Comparison of ENCODE assay signal across 10 cellular contexts in genomic region chr1:202501281-202501680, GRCh38.
DNase-seq lines count a peak whose midpoint lies in the region; ATAC-seq and TF ChIP-seq lines count a peak whose summit lies in the region.
"Had no signal": no experiment of that assay in that cellular context is flagged by ENCODE, and none has a peak within 500 bp of the region (broad histone marks: within the 10 kb centered on the region; RNA-seq: fewer than 3 reads in every experiment).

No MANE protein-coding gene starts in this region.

- H2BK5ac ChIP-seq in IMR-90 (ENCODE audit: low read depth, low read length, poor library complexity, severe bottlenecking): no peak overlapping the region

- H3K18ac ChIP-seq in IMR-90 (ENCODE audit: low read depth, low read length): no peak overlapping the region

- H2AFZ ChIP-seq in IMR-90 (replicated peaks; ENCODE audit: low read length, poor library complexity): no peak overlapping the region

- no peaks in the 10 kb centered on the region for H4K20me1 ChIP-seq in IMR-90 (ENCODE audit: insufficient read depth, low read length)

- no peak overlapping the region for H3K4ac ChIP-seq in IMR-90 (ENCODE audit: low read depth, low read length)

- no peaks in the 10 kb centered on the region for H3K27me3 ChIP-seq in IMR-90 (ENCODE audit: control insufficient read depth, insufficient read depth, low read length)
- H3K27me3 ChIP-seq in adrenal gland: no peaks in the 10 kb centered on the region
- H3K27me3 ChIP-seq in kidney epithelial cell (ENCODE audit: control insufficient read depth, insufficient read depth, low read length): no peaks in the 10 kb centered on the region
- no peaks in the 10 kb centered on the region for H3K27me3 ChIP-seq in CD8-positive, alpha-beta T cell (ENCODE audit: insufficient read depth, low read length)
- H3K27me3 ChIP-seq: SJSA1 had no signal

- H3K36me3 ChIP-seq in IMR-90 (ENCODE audit: control insufficient read depth, insufficient read depth, low read length) (0 out of 2 replicates have a peak, but pooled peaks cover 1% of the 10 kb centered on the region), adrenal gland (replicated peaks in 1 of 2) (no peaks in the 10 kb centered on the region), kidney epithelial cell (ENCODE audit: control insufficient read depth, insufficient read depth, low read length) (no peaks in the 10 kb centered on the region)
- no peaks in the 10 kb centered on the region for H3K36me3 ChIP-seq in CD8-positive, alpha-beta T cell (ENCODE audit: insufficient read depth, low read length)
- H3K36me3 ChIP-seq: SJSA1 had no signal

- intact Hi-C loops in IMR-90 (cut with micrococcal nuclease): loop anchor here (1.0 kb wide), 4 partner anchors 70 to 218 kb away; no protein-coding TSS in a partner anchor
- intact Hi-C loops in adrenal gland (cut with DNase I): loop anchor here in 1 of 2 donors (10.0 kb wide), 1 partner anchor 74 kb away; no protein-coding TSS in a partner anchor
- intact Hi-C loops in CD8-positive, alpha-beta T cell (cut with DNase I, micrococcal nuclease): no loop called here

- H2BK15ac ChIP-seq in IMR-90 (ENCODE audit: low read depth, low read length): no peak overlapping the region

- H4K8ac ChIP-seq in IMR-90 (ENCODE audit: low read depth in 2 of 2, low read length in 2 of 2): no peak overlapping the region

- TF ChIP-seq RAD21 in IMR-90 (IDR thresholded peaks at IDR 0.05; ENCODE audit: low read length): peak; percentile 79

- 17% methylated on average over 1 of the region's 2 CpGs; no CpG with 5 or more reads in 1 of the 2 experiments for WGBS in IMR-90 (ENCODE audit: extremely low coverage in 2 of 2, insufficient read length in 1 of 2), 2 experiments
- WGBS in adrenal gland, 4 donors: 38 to 51% (median 41%) methylated on average over 2 of the region's 2 CpGs

- TF ChIP-seq CTCF in IMR-90 (conservative IDR thresholded peaks at IDR 0.05; ENCODE audit: low read depth, low read length): peak; percentile 58
- peak; percentile 39 to 73 (median 63) for TF ChIP-seq CTCF in adrenal gland (IDR thresholded peaks at IDR 0.05)
- TF ChIP-seq CTCF in kidney epithelial cell (IDR thresholded peaks at IDR 0.05; ENCODE audit: insufficient read depth, low read length, poor library complexity, severe bottlenecking): peak; percentile 27
- no peak for TF ChIP-seq CTCF in CD8-positive, alpha-beta T cell (IDR thresholded peaks at IDR 0.05)

- POLR2A ChIA-PET in IMR-90 (lab: Charles Lee; ENCODE audit: unreplicated experiment): no interaction called here
- POLR2A ChIA-PET in CD8-positive, alpha-beta T cell (lab: Charles Lee): no interaction called here

- H3K27me3 Mint-ChIP-seq in CD8-positive, alpha-beta T cell (ENCODE audit: low read depth): no peaks in the 10 kb centered on the region
- no peaks in the 10 kb centered on the region for H3K27me3 Mint-ChIP-seq in T-helper 2 cell treated with Interferon-gamma antibody and Interleukin-4, amounts not matched to agents 5 μg/mL and 100 μg/mL, for 36 hours (ENCODE audit: low read depth)
- H3K27me3 Mint-ChIP-seq: memory B cell had no signal

- peaks cover 47% of the 10 kb centered on the region for H3K36me3 Mint-ChIP-seq in CD8-positive, alpha-beta T cell
- peaks cover 4% of the 10 kb centered on the region for H3K36me3 Mint-ChIP-seq in T-helper 2 cell treated with Interferon-gamma antibody and Interleukin-4, amounts not matched to agents 5 μg/mL and 100 μg/mL, for 36 hours (ENCODE audit: low read depth)

- H3K4me1 ChIP-seq in IMR-90 (ENCODE audit: control insufficient read depth, insufficient read depth, low read length) (peaks cover 5% of the 10 kb centered on the region; the same call in 1 of the 2 replicates), adrenal gland (replicated peaks in 1 of 2) (peaks cover 0 to 4% of the 10 kb centered on the region in 2 donors)
- no peaks in the 10 kb centered on the region for H3K4me1 ChIP-seq in CD8-positive, alpha-beta T cell (ENCODE audit: insufficient read depth, low read length)

- H3K79me1 ChIP-seq in IMR-90 (ENCODE audit: low read depth in 1 of 2, low read length in 2 of 2): no peaks in the 10 kb centered on the region

- no peak for TF ChIP-seq POLR2A in IMR-90 (IDR thresholded peaks at IDR 0.05; ENCODE audit: low read depth, low read length)
- TF ChIP-seq POLR2A in adrenal gland (IDR thresholded peaks at IDR 0.05): no peak

- H3K9me1 ChIP-seq in IMR-90 (ENCODE audit: insufficient read depth, low read length): no peaks in the 10 kb centered on the region

- BruUV-seq in IMR-90 (replicated peaks; lab: Mats Ljungman, UMichigan): no TSS peak

- no peak overlapping the region for H3K27ac Mint-ChIP-seq in CD8-positive, alpha-beta T cell
- no peak overlapping the region for H3K27ac Mint-ChIP-seq in T-helper 2 cell treated with Interferon-gamma antibody and Interleukin-4, amounts not matched to agents 5 μg/mL and 100 μg/mL, for 36 hours
- H3K27ac Mint-ChIP-seq: memory B cell had no signal

- no peaks in the 10 kb centered on the region for H3K4me1 Mint-ChIP-seq in CD8-positive, alpha-beta T cell (ENCODE audit: low read depth)
- H3K4me1 Mint-ChIP-seq in T-helper 2 cell treated with Interferon-gamma antibody and Interleukin-4, amounts not matched to agents 5 μg/mL and 100 μg/mL, for 36 hours (ENCODE audit: low read depth): no peaks in the 10 kb centered on the region
- H3K4me1 Mint-ChIP-seq: memory B cell had no signal

- no peaks in the 10 kb centered on the region for H3K9me3 ChIP-seq in IMR-90 (ENCODE audit: control insufficient read depth, insufficient read depth, low read length)
- H3K9me3 ChIP-seq in adrenal gland (replicated peaks in 1 of 3): no peaks in the 10 kb centered on the region
- H3K9me3 ChIP-seq in CD8-positive, alpha-beta T cell (ENCODE audit: low read length): no peaks in the 10 kb centered on the region
- H3K9me3 ChIP-seq: SJSA1 had no signal

- H2AK9ac ChIP-seq in IMR-90 (replicated peaks; ENCODE audit: low read depth, low read length, poor library complexity): no peak overlapping the region

- no peak overlapping the region for H3K9ac ChIP-seq in IMR-90 (ENCODE audit: low read depth, low read length)

- CTCF ChIA-PET in IMR-90 (lab: Yijun Ruan, JAX): interaction anchor here (0.6 to 1.1 kb wide), 4 partner anchors 70 to 189 kb away, joined by 3 to 5 read pairs (median 4); no protein-coding TSS in a partner anchor
- CTCF ChIA-PET in CD8-positive, alpha-beta T cell (lab: Charles Lee): interaction anchor here (0.6 to 1.5 kb wide), 4 partner anchors 160 to 225 kb away, joined by 3 to 5 read pairs (median 4); no protein-coding TSS in a partner anchor

- peak; percentile 22 for DNase-seq in DMS53 treated with DMSO at 0.1 percent for 48 hours (lab: John Stamatoyannopoulos, UW; ENCODE audit: unreplicated experiment)
- peak; percentile 48 for DNase-seq in IMR-90
- DNase-seq in adrenal gland: no peak
- DNase-seq in kidney epithelial cell (ENCODE audit: low read depth): no peak
- no peak for DNase-seq in occipital lobe (lab: John Stamatoyannopoulos, UW)
- DNase-seq in CD8-positive, alpha-beta T cell: no peak
- no peak for DNase-seq in T-helper 2 cell treated with Interferon-gamma antibody and Interleukin-4, amounts not matched to agents 5 μg/mL and 100 μg/mL, for 36 hours (ENCODE audit: low spot score)
- DNase-seq in stimulated activated naive CD4-positive, alpha-beta T cell treated with Interleukin-2 at 50 U/mL for 16 hours (lab: John Stamatoyannopoulos, UW): no peak

- H3K14ac ChIP-seq in IMR-90 (replicated peaks; ENCODE audit: low read depth, low read length): no peak overlapping the region

- H3K27ac ChIP-seq in IMR-90 (ENCODE audit: insufficient read depth, low read length) (no peak overlapping the region), adrenal gland (no peak overlapping the region)
- no peak overlapping the region for H3K27ac ChIP-seq in CD8-positive, alpha-beta T cell (ENCODE audit: low read depth, low read length)
- H3K27ac ChIP-seq: SJSA1 had no signal

- H3K4me3 Mint-ChIP-seq in CD8-positive, alpha-beta T cell: no peak overlapping the region
- H3K4me3 Mint-ChIP-seq in T-helper 2 cell treated with Interferon-gamma antibody and Interleukin-4, amounts not matched to agents 5 μg/mL and 100 μg/mL, for 36 hours: no peak overlapping the region
- H3K4me3 Mint-ChIP-seq: memory B cell had no signal

- no peak overlapping the region for H3K56ac ChIP-seq in IMR-90 (ENCODE audit: extremely low read depth, insufficient read depth, low read length)

- no peak overlapping the region for H2AK5ac ChIP-seq in IMR-90 (ENCODE audit: low read depth, low read length)

- in situ Hi-C loops in IMR-90 (cut with MboI; ENCODE audit: low sequenced_read_pairs): no loop called here

- H4K91ac ChIP-seq in IMR-90 (ENCODE audit: insufficient read depth, low read depth, low read length): no peak overlapping the region

- H3K4me3 ChIP-seq in IMR-90 (ENCODE audit: insufficient read depth, low read depth, low read length): no peak overlapping the region
- no peak overlapping the region for H3K4me3 ChIP-seq in adrenal gland
- no peak overlapping the region for H3K4me3 ChIP-seq in kidney epithelial cell (ENCODE audit: low read depth, low read length)
- H3K4me3 ChIP-seq in CD8-positive, alpha-beta T cell (ENCODE audit: low read depth, low read length): no peak overlapping the region
- H3K4me3 ChIP-seq: SJSA1 had no signal

- H2BK20ac ChIP-seq in IMR-90 (ENCODE audit: low read depth, low read length): no peak overlapping the region

- H2BK120ac ChIP-seq in IMR-90 (ENCODE audit: low read depth, low read length): no peak overlapping the region

- H3K23ac ChIP-seq in IMR-90 (ENCODE audit: low read depth, low read length): no peak overlapping the region

- peak; percentile 46 for ATAC-seq in IMR-90 (ENCODE audit: low read depth)
- ATAC-seq in CD8-positive, alpha-beta T cell: no peak

- dilution Hi-C loops in IMR-90 (cut with HindIII; ENCODE audit: low sequenced_read_pairs, unreplicated experiment): no loop called here

- no peak overlapping the region for H3K4me2 ChIP-seq in IMR-90 (ENCODE audit: low read depth, low read length)

- no peak overlapping the region for H4K5ac ChIP-seq in IMR-90 (ENCODE audit: low read depth, low read length)

- no peaks in the 10 kb centered on the region for H3K9me3 Mint-ChIP-seq in CD8-positive, alpha-beta T cell
- H3K9me3 Mint-ChIP-seq in T-helper 2 cell treated with Interferon-gamma antibody and Interleukin-4, amounts not matched to agents 5 μg/mL and 100 μg/mL, for 36 hours: no peaks in the 10 kb centered on the region
- H3K9me3 Mint-ChIP-seq: memory B cell had no signal

TF ChIP-seq in IMR-90, 13 proteins besides CTCF, POLR2A, EP300 and RAD21:
- no peak for TF ChIP-seq FOS (IDR thresholded peaks at IDR 0.05; ENCODE audit: low read depth, low read length)
- TF ChIP-seq SMC3 (IDR thresholded peaks at IDR 0.05; ENCODE audit: low read depth, low read length): peak; percentile 79
- TF ChIP-seq MAFK (IDR thresholded peaks at IDR 0.05; ENCODE audit: low read depth, low read length): 0 out of 2 replicates have a peak, but pooled peaks have one; percentile 4
TF ChIP-seq in IMR-90: peak in this region for 2.

Comparison
In these comparisons a context has a peak if more than half of its experiments do, and no peak if none do; other contexts are left out.
1. DNase-seq: peak in DMS53 treated with DMSO at 0.1 percent for 48 hours (single experiment) and IMR-90 (single experiment); none in adrenal gland (0 of 7), kidney epithelial cell (single experiment), occipital lobe (single experiment), CD8-positive, alpha-beta T cell (0 of 7), T-helper 2 cell treated with Interferon-gamma antibody and Interleukin-4, amounts not matched to agents 5 μg/mL and 100 μg/mL, for 36 hours (single experiment) and stimulated activated naive CD4-positive, alpha-beta T cell treated with Interleukin-2 at 50 U/mL for 16 hours (single experiment).